Comparison of ENCODE assay signal across 19 cellular contexts in genomic region chr1:52007228-52008073, GRCh38. TPM values are rescaled to one million over a fixed set of nuclear protein-coding genes. Genes with fewer than 3 reads are reported as not detected.
DNase-seq lines count a peak whose midpoint lies in the region; ATAC-seq, FAIRE-seq and TF ChIP-seq lines count a peak whose summit lies in the region.
"Had no signal": no experiment of that assay in that cellular context is flagged by ENCODE, and none has a peak within 500 bp of the region (broad histone marks: within the 10 kb centered on the region; RNA-seq: fewer than 3 reads in every experiment).

No MANE protein-coding gene starts in this region.

- 15 to 17% methylated on average over 5 of the region's 5 CpGs for WGBS in pancreas, 2 donors

- CTCF ChIA-PET in activated CD8-positive, alpha-beta T cell treated with anti-CD3 and anti-CD28 coated beads for 36 hours (lab: Charles Lee), result interaction anchor here (1.1 kb wide), 1 partner anchor 111 kb away, joined by 4 read pairs; no protein-coding TSS in a partner anchor

- no peaks in the 10 kb centered on the region for H3K36me3 Mint-ChIP-seq in activated CD8-positive, alpha-beta T cell treated with anti-CD3 and anti-CD28 coated beads for 36 hours (ENCODE audit: low read depth)

- no peak overlapping the region for H3K4me3 Mint-ChIP-seq in activated CD8-positive, alpha-beta T cell treated with anti-CD3 and anti-CD28 coated beads for 36 hours
- H3K4me3 Mint-ChIP-seq: activated CD4-positive, alpha-beta memory T cell treated with anti-CD3 and anti-CD28 coated beads, Interleukin-2, amount 10 ng/mL, durations not matched to agents 7 days and 5 days had no signal

- H3K27me3 ChIP-seq in SJSA1 (replicated peaks), result no peaks in the 10 kb centered on the region
- no peaks in the 10 kb centered on the region for H3K27me3 ChIP-seq in pancreas
- H3K27me3 ChIP-seq: BE2C had no signal

- H3K9ac ChIP-seq in ES-I3 (ENCODE audit: low read depth, low read length), result peak overlapping the region; percentile 49

- TF ChIP-seq CTCF in fibroblast of the aortic adventitia (IDR thresholded peaks at IDR 0.05; ENCODE audit: insufficient read depth, low read length), result no peak
- no peak for TF ChIP-seq CTCF in pancreas (IDR thresholded peaks at IDR 0.05)
- TF ChIP-seq CTCF in activated CD8-positive, alpha-beta T cell treated with anti-CD3 and anti-CD28 coated beads for 36 hours (IDR thresholded peaks at IDR 0.05), result no peak

- H3K27ac Mint-ChIP-seq in activated CD8-positive, alpha-beta T cell treated with anti-CD3 and anti-CD28 coated beads for 36 hours, result no peak overlapping the region
- H3K27ac Mint-ChIP-seq: activated CD4-positive, alpha-beta memory T cell treated with anti-CD3 and anti-CD28 coated beads, Interleukin-2, amount 10 ng/mL, durations not matched to agents 7 days and 5 days had no signal

- peak in 1 of 2 experiments; percentile 31 for DNase-seq in SJSA1 (ENCODE audit: low read depth in 1 of 2, low spot score in 2 of 2)
- DNase-seq in fibroblast of the aortic adventitia (ENCODE audit: low read depth), result peak; percentile 78
- DNase-seq in pancreas, result no peak
- no peak for DNase-seq in activated CD8-positive, alpha-beta T cell treated with anti-CD3 and anti-CD28 coated beads for 36 hours
- no peak for DNase-seq in KG1 (lab: John Stamatoyannopoulos, UW)
- no peak for DNase-seq in inferior parietal cortex (ENCODE audit: extremely low spot score)
- no peak for DNase-seq in substantia nigra (lab: John Stamatoyannopoulos, UW)
- DNase-seq: activated CD4-positive, alpha-beta memory T cell treated with anti-CD3 and anti-CD28 coated beads, Interleukin-2, amount 10 ng/mL, durations not matched to agents 7 days and 5 days; anterior cingulate cortex; BE2C; DMS153; erythroblast; heart left ventricle; left lung; MM.1S; NCI-H2081 treated with DMSO at 0.1 percent for 48 hours; NCI-H69; psoas muscle had no signal

- peak; percentile 24 to 55 (median 28) for ATAC-seq in pancreas
- no peak for ATAC-seq in activated CD8-positive, alpha-beta T cell treated with anti-CD3 and anti-CD28 coated beads for 36 hours
- ATAC-seq: heart left ventricle, left lung, psoas muscle had no signal

- H3K4me1 Mint-ChIP-seq in activated CD8-positive, alpha-beta T cell treated with anti-CD3 and anti-CD28 coated beads for 36 hours (ENCODE audit: low read depth), result no peaks in the 10 kb centered on the region
- H3K4me1 Mint-ChIP-seq: activated CD4-positive, alpha-beta memory T cell treated with anti-CD3 and anti-CD28 coated beads, Interleukin-2, amount 10 ng/mL, durations not matched to agents 7 days and 5 days had no signal

- POLR2A ChIA-PET in activated CD8-positive, alpha-beta T cell treated with anti-CD3 and anti-CD28 coated beads for 36 hours (lab: Charles Lee), result no interaction called here

- H3K27ac ChIP-seq in SJSA1 (peak overlapping the region; percentile 20), pancreas (peak overlapping the region in 2 of 4 donors; percentile 1 to 5), substantia nigra (ENCODE audit: low read depth, low read length, poor library complexity, severe bottlenecking) (no peak overlapping the region)
- H3K27ac ChIP-seq: heart left ventricle, left lung, psoas muscle had no signal

- FAIRE-seq in pancreas (lab: Jason Lieb, UNC), result no peak

- H3K9me3 ChIP-seq in ES-I3 (ENCODE audit: control insufficient read depth, insufficient read depth, low read length) (no peaks in the 10 kb centered on the region; the same call in 1 of the 2 replicates), SJSA1 (replicated peaks) (no peaks in the 10 kb centered on the region), pancreas (no peaks in the 10 kb centered on the region)
- H3K9me3 ChIP-seq: BE2C, heart left ventricle, left lung, psoas muscle had no signal

- no peaks in the 10 kb centered on the region for H3K9me3 Mint-ChIP-seq in activated CD8-positive, alpha-beta T cell treated with anti-CD3 and anti-CD28 coated beads for 36 hours
- H3K9me3 Mint-ChIP-seq: activated CD4-positive, alpha-beta memory T cell treated with anti-CD3 and anti-CD28 coated beads, Interleukin-2, amount 10 ng/mL, durations not matched to agents 7 days and 5 days had no signal

- H3K27me3 Mint-ChIP-seq in activated CD8-positive, alpha-beta T cell treated with anti-CD3 and anti-CD28 coated beads for 36 hours, result peaks cover 20% of the 10 kb centered on the region

- intact Hi-C loops in pancreas (cut with DNase I), result no loop called here
- intact Hi-C loops in activated CD8-positive, alpha-beta T cell treated with anti-CD3 and anti-CD28 coated beads for 36 hours (cut with micrococcal nuclease), result no loop called here

- H3K36me3 ChIP-seq in ES-I3 (ENCODE audit: insufficient read depth, low read length) (no peaks in the 10 kb centered on the region), SJSA1 (no peaks in the 10 kb centered on the region), pancreas (no peaks in the 10 kb centered on the region)
- H3K36me3 ChIP-seq: BE2C, heart left ventricle, left lung had no signal

- H3K4me3 ChIP-seq in SJSA1, result no peak overlapping the region
- no peak overlapping the region for H3K4me3 ChIP-seq in fibroblast of the aortic adventitia (ENCODE audit: low read depth, low read length)
- H3K4me3 ChIP-seq in pancreas, result no peak overlapping the region
- H3K4me3 ChIP-seq: heart left ventricle, left lung, psoas muscle had no signal

- H3K4me1 ChIP-seq in ES-I3 (ENCODE audit: insufficient read depth, low read length) (peaks cover 20% of the 10 kb centered on the region), SJSA1 (replicated peaks) (peaks cover 26% of the 10 kb centered on the region), pancreas (peaks cover 14 to 26% (median 18%) of the 10 kb centered on the region in 3 donors)
- H3K4me1 ChIP-seq: BE2C, heart left ventricle, left lung, psoas muscle had no signal

RNA-seq across cellular contexts. Expression of gene RAB3B, which starts 17.0 kb away (rescaled TPM):
- total RNA-seq in SJSA1 (2014; rRNA removed; shearing (Covaris generic)), result 20.6 and 31.4 TPM in 2 replicates
- total RNA-seq in fibroblast of the aortic adventitia (ENCODE audit: low replicate concordance) (3.6 and 63.4 TPM in 2 replicates), pancreas (1 to 10 TPM in 3 of 6 donors, under 1 TPM in 3; 0.69 to 5.7 (median 1.6) TPM)
- 1 to 10 TPM in 1 of 2 donors, under 1 TPM in 1; 0.72 to 5.7 TPM for polyA plus RNA-seq in pancreas
- total RNA-seq in activated CD8-positive, alpha-beta T cell treated with anti-CD3 and anti-CD28 coated beads for 36 hours, result under 1 TPM; 0.11 to 0.13 TPM

RNA-seq across cellular contexts. Expression of gene KTI12, which starts 26.2 kb away (rescaled TPM):
- 19.8 and 34.0 TPM in 2 replicates for total RNA-seq in SJSA1 (2014; rRNA removed; shearing (Covaris generic))
- 8.5 and 12.7 TPM in 2 replicates for total RNA-seq in fibroblast of the aortic adventitia (ENCODE audit: low replicate concordance)
- total RNA-seq in pancreas, result 1 to 10 TPM; 2.3 to 4.7 (median 3.4) TPM
- 1 to 10 TPM; 3.1 to 7.1 TPM for polyA plus RNA-seq in pancreas
- 10 to 100 TPM; 13.4 to 14.0 TPM for total RNA-seq in activated CD8-positive, alpha-beta T cell treated with anti-CD3 and anti-CD28 coated beads for 36 hours

RNA-seq across cellular contexts. Expression of gene TXNDC12, which starts 47.5 kb away (rescaled TPM):
- total RNA-seq in SJSA1 (2014; rRNA removed; shearing (Covaris generic)), result 69.7 and 100 TPM in 2 replicates
- total RNA-seq in fibroblast of the aortic adventitia (ENCODE audit: low replicate concordance) (44.2 and 58.8 TPM in 2 replicates), pancreas (10 to 100 TPM; 25.7 to 39.4 (median 34.9) TPM)
- 10 to 100 TPM in 1 of 2 donors, 1 to 10 TPM in 1; 9.9 to 17.0 TPM for polyA plus RNA-seq in pancreas
- 10 to 100 TPM; 24.3 to 34.7 TPM for total RNA-seq in activated CD8-positive, alpha-beta T cell treated with anti-CD3 and anti-CD28 coated beads for 36 hours

RNA-seq across cellular contexts. Expression of gene BTF3L4, which starts 48.6 kb away (rescaled TPM):
- total RNA-seq in SJSA1 (2014; rRNA removed; shearing (Covaris generic)), result 63.7 and 91.1 TPM in 2 replicates
- total RNA-seq in fibroblast of the aortic adventitia (ENCODE audit: low replicate concordance) (28.4 and 109 TPM in 2 replicates), pancreas (10 to 100 TPM; 15.8 to 29.7 (median 21.2) TPM)
- polyA plus RNA-seq in pancreas, result 10 to 100 TPM; 23.4 to 26.7 TPM
- 10 to 100 TPM; 30.0 to 33.1 TPM for total RNA-seq in activated CD8-positive, alpha-beta T cell treated with anti-CD3 and anti-CD28 coated beads for 36 hours
